ENCODE assay signal across 8 cellular contexts in the genomic region with DNA sequence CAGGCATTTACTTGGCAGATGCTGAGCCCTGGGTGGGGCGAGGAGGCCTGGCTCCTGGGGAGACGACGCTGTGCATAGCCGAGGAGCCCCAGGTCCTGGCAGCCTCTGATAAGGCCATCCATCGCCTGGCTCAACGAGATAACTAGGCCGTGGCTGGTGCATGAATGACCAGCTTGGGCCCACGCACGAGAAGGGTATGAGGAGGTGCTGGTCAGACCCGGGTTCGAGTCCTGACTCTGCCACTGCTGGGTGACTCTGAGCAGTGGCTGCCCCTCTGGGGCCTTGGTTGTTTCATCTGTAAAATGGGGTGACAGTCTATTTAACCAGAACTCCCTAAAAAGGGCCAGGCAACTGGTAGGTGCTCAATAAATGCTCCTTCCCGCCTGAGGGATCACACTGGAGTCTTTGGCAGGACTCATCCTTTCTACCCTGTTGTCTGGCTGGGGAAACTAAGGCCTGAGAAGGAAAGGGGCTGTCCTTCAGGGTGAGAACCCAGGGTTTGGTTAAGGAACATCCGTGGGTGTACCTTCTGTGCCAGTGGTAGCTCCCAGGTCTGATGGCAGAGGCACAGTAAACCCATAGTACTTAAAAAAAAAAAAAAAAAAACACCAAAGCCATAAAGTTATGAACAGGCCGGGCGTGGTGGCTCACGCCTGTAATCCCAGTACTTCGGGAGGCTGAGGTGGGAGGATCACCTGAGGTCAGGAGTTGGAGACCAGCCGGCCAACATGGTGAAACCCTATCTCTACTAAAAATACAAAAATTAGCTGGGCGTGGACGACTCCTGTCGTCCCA. TPM values are rescaled to one million over a fixed set of nuclear protein-coding genes. Genes with fewer than 3 reads are reported as not detected.
DNase-seq lines count a peak whose midpoint lies in the region; ATAC-seq, FAIRE-seq and TF ChIP-seq lines count a peak whose summit lies in the region.

No MANE protein-coding gene starts in this region.

- no peaks in the 10 kb centered on the region for H3K9me1 ChIP-seq in K562 (ENCODE audit: control insufficient read depth, insufficient read depth, low read length)

- FAIRE-seq in A549 (lab: Jason Lieb, UNC): no peak
- FAIRE-seq in K562 (lab: Jason Lieb, UNC): peak; percentile 89

- intact Hi-C loops in K562 (cut with micrococcal nuclease) (loop anchor here (10.0 kb wide), 1 partner anchor 165 kb away; no protein-coding TSS in a partner anchor), ovary (cut with DNase I) (loop anchor here in 3 of 4 donors (5.0 to 10.0 kb wide), 4 partner anchors 128 to 425 kb away; a partner anchor contains a TSS)

- no peaks in the 10 kb centered on the region for H3K36me3 Mint-ChIP-seq in natural killer cell treated with Interleukin-12 subunit alpha and Interleukin-12 subunit beta and Interleukin-15 and Interleukin-18, amount 100 ng/mL, for 72 hours

- H3K79me2 ChIP-seq in KMS-11 (ENCODE audit: insufficient read depth, low read depth) (peaks cover 10% of the 10 kb centered on the region), K562 (ENCODE audit: control insufficient read depth, insufficient read depth, low read length) (peaks cover 24% of the 10 kb centered on the region)

- H3K4me1 ChIP-seq in A549 (peaks cover 29% of the 10 kb centered on the region), KMS-11 (ENCODE audit: low read depth, poor library complexity, severe bottlenecking) (peaks cover 9% of the 10 kb centered on the region), K562 (replicated peaks in 1 of 2; ENCODE audit: control insufficient read depth in 2 of 2, insufficient read depth in 2 of 2, low read length in 2 of 2) (peaks cover 31 to 64% of the 10 kb centered on the region in 2 experiments), ovary (ENCODE audit: insufficient read depth) (peaks cover 5% of the 10 kb centered on the region)

- H3K4me2 ChIP-seq in A549 (peak overlapping the region; percentile 97), KMS-11 (no peak overlapping the region), K562 (ENCODE audit: insufficient read depth, low read length) (peak overlapping the region; percentile 86)

- peak overlapping the region; percentile 92 to 96 for H3K27ac Mint-ChIP-seq in natural killer cell treated with Interleukin-12 subunit alpha and Interleukin-12 subunit beta and Interleukin-15 and Interleukin-18, amount 100 ng/mL, for 72 hours

- H3K9me3 Mint-ChIP-seq in natural killer cell treated with Interleukin-12 subunit alpha and Interleukin-12 subunit beta and Interleukin-15 and Interleukin-18, amount 100 ng/mL, for 72 hours: no peaks in the 10 kb centered on the region

- H3K27me3 Mint-ChIP-seq in natural killer cell treated with Interleukin-12 subunit alpha and Interleukin-12 subunit beta and Interleukin-15 and Interleukin-18, amount 100 ng/mL, for 72 hours: no peaks in the 10 kb centered on the region

- in situ Hi-C loops in K562 (cut with MboI): loop anchor here (10.0 kb wide), 2 partner anchors 55 to 165 kb away; no protein-coding TSS in a partner anchor
- in situ Hi-C loops in GM13976 (cut with MboI; ENCODE audit: low sequenced_read_pairs, unreplicated experiment): no loop called here

- WGBS in A549 (ENCODE audit: missing lambda C conversion rate): 69% methylated on average over 21 of the region's 21 CpGs
- WGBS in K562 (ENCODE audit: insufficient coverage, low coverage, missing lambda C conversion rate): 17% methylated on average over 18 of the region's 21 CpGs
- WGBS in ovary, 3 donors: 81 to 88% (median 83%) methylated on average over 21 of the region's 21 CpGs

- H3K36me3 ChIP-seq in KMS-11 (ENCODE audit: insufficient read depth): no peaks in the 10 kb centered on the region
- peaks cover 5% of the 10 kb centered on the region; the same call in 1 of the 3 replicates for H3K36me3 ChIP-seq in K562 (ENCODE audit: control insufficient read depth, insufficient read depth, low read length)
- H3K36me3 ChIP-seq in ovary: no peaks in the 10 kb centered on the region

- TF ChIP-seq RAD21 in A549 (conservative IDR thresholded peaks at IDR 0.05 in 1 of 2, IDR thresholded peaks at IDR 0.05 in 1 of 2) (no peak), K562 (CRISPR knock-in tag; conservative IDR thresholded peaks at IDR 0.05 in 1 of 2, IDR thresholded peaks at IDR 0.05 in 1 of 2) (no peak)

- no peak for TF ChIP-seq EP300 in A549 (IDR thresholded peaks at IDR 0.05)
- peak; percentile 93 for TF ChIP-seq EP300 in K562 (IDR thresholded peaks at IDR 0.05; ENCODE audit: low read length)
- TF ChIP-seq EP300 in ovary (IDR thresholded peaks at IDR 0.05): no peak

- H3K9ac ChIP-seq in KMS-11: no peak overlapping the region
- peak overlapping the region; percentile 67 to 73 for H3K9ac ChIP-seq in K562 (ENCODE audit: insufficient read depth in 1 of 2, low read depth in 2 of 2, low read length in 2 of 2)

- DNase-seq in A549 (ENCODE audit: low read depth in 1 of 2, low spot score in 1 of 2): no peak
- DNase-seq in K562 (ENCODE audit: extremely low read depth in 1 of 4, low spot score in 3 of 4): peak; percentile 83 to 95 (median 90)
- no peak for DNase-seq in natural killer cell treated with Interleukin-12 subunit alpha and Interleukin-12 subunit beta and Interleukin-15 and Interleukin-18, amount 100 ng/mL, for 72 hours (ENCODE audit: low spot score)
- DNase-seq in AG08396 (ENCODE audit: low spot score): no peak
- DNase-seq in GM13976 (ENCODE audit: low spot score): no peak
- no peak for DNase-seq in ovary

- no peak for TF ChIP-seq POLR2A in A549 (IDR thresholded peaks at IDR 0.05; ENCODE audit: low read length)
- TF ChIP-seq POLR2A in K562 (conservative IDR thresholded peaks at IDR 0.05): no peak
- no peak for TF ChIP-seq POLR2A in ovary (IDR thresholded peaks at IDR 0.05)

- peak overlapping the region; percentile 96 for H3K4me3 Mint-ChIP-seq in natural killer cell treated with Interleukin-12 subunit alpha and Interleukin-12 subunit beta and Interleukin-15 and Interleukin-18, amount 100 ng/mL, for 72 hours

- POLR2A ChIA-PET in A549 (lab: Yijun Ruan, JAX) (interaction anchor here (0.6 to 1.6 kb wide), 2 partner anchors 62 to 204 kb away, joined by 4 to 5 read pairs; no protein-coding TSS in a partner anchor), K562 (lab: Yijun Ruan, JAX) (interaction anchor here (0.6 to 1.6 kb wide), 8 partner anchors 27 to 308 kb away, joined by 3 to 9 read pairs (median 3); a partner anchor contains a TSS)

- H3K4me3 ChIP-seq in A549 (peak overlapping the region; percentile 100; the same call in 2 of the 3 replicates), KMS-11 (IDR thresholded peaks at IDR 0.05; ENCODE audit: insufficient read depth, low read depth, low read length) (no peak overlapping the region), K562 (0 out of 2 replicates have a peak overlapping the region, but pooled peaks have one; percentile 11), ovary (no peak overlapping the region)

- H2AFZ ChIP-seq in KMS-11 (ENCODE audit: low read depth) (peak overlapping the region; percentile 57; the same call in 1 of the 2 replicates), K562 (ENCODE audit: low read depth, low read length) (peak overlapping the region; percentile 84)

- ATAC-seq in A549: no peak
- ATAC-seq in K562: peak; percentile 55
- no peak for ATAC-seq in natural killer cell treated with Interleukin-12 subunit alpha and Interleukin-12 subunit beta and Interleukin-15 and Interleukin-18, amount 100 ng/mL, for 72 hours
- ATAC-seq in HG03378 (IDR thresholded peaks at IDR 0.05; ENCODE audit: unreplicated experiment): no peak

- TF ChIP-seq CTCF in A549 (IDR thresholded peaks at IDR 0.05) (no peak), KMS-11 (conservative IDR thresholded peaks at IDR 0.05; ENCODE audit: low read depth, low read length) (no peak), K562 (IDR thresholded peaks at IDR 0.05 in 2 of 3, conservative IDR thresholded peaks at IDR 0.05 in 1 of 3; ENCODE audit: insufficient read depth in 2 of 3, low read depth in 1 of 3, low read length in 3 of 3) (no peak), GM13976 (IDR thresholded peaks at IDR 0.05; ENCODE audit: borderline replicate concordance, control extremely low read depth, extremely low read depth, insufficient read depth, missing control alignments) (no peak), ovary (IDR thresholded peaks at IDR 0.05) (no peak)

- peak overlapping the region; percentile 90 to 93 for H3K27ac ChIP-seq in A549
- no peak overlapping the region for H3K27ac ChIP-seq in KMS-11
- H3K27ac ChIP-seq in K562 (ENCODE audit: extremely low read depth, low read depth, low read length): peak overlapping the region; percentile 88
- peak overlapping the region in 1 of 2 donors; percentile 78 for H3K27ac ChIP-seq in ovary

- CTCF ChIA-PET in A549 (lab: Yijun Ruan, JAX): interaction anchor here (1.6 to 17.1 kb wide), 3 partner anchors 57 to 129 kb away, joined by 4 to 493 read pairs (median 58); a partner anchor contains a TSS
- CTCF ChIA-PET in K562 (lab: Yijun Ruan, JAX; ENCODE audit: low intra/inter-chr PET ratio): interaction anchor here (1.0 to 5.8 kb wide), 2 partner anchors 60 to 62 kb away, joined by 3 to 113 read pairs; no protein-coding TSS in a partner anchor

- no peaks in the 10 kb centered on the region for H4K20me1 ChIP-seq in KMS-11 (ENCODE audit: insufficient read depth)
- H4K20me1 ChIP-seq in K562 (replicated peaks; ENCODE audit: control insufficient read depth, insufficient read depth, low read length): no peaks in the 10 kb centered on the region; the same call in 1 of the 2 replicates

- H3K4me1 Mint-ChIP-seq in natural killer cell treated with Interleukin-12 subunit alpha and Interleukin-12 subunit beta and Interleukin-15 and Interleukin-18, amount 100 ng/mL, for 72 hours (ENCODE audit: low read depth in 2 of 2): peaks cover 13 to 18% of the 10 kb centered on the region in 2 donors

- no TSS peak for BruUV-seq in K562 (replicated peaks; lab: Mats Ljungman, UMichigan)

- H3K27me3 ChIP-seq in KMS-11 (ENCODE audit: insufficient read depth, low read depth): peaks cover 17% of the 10 kb centered on the region; the same call in 1 of the 2 replicates
- no peaks in the 10 kb centered on the region for H3K27me3 ChIP-seq in K562 (ENCODE audit: control insufficient read depth in 2 of 2, insufficient read depth in 2 of 2, low read length in 2 of 2)
- H3K27me3 ChIP-seq in ovary: no peaks in the 10 kb centered on the region

- H3K9me3 ChIP-seq in A549 (no peaks in the 10 kb centered on the region), K562 (replicated peaks; ENCODE audit: control insufficient read depth, insufficient read depth, low read depth, low read length) (no peaks in the 10 kb centered on the region), ovary (no peaks in the 10 kb centered on the region)

RNA-seq across cellular contexts. Expression of a gene that starts 8.1 kb away (rescaled TPM):
- polyA plus RNA-seq in A549 (2011; rRNA removed) (11.2 and 14.5 TPM in 2 replicates), A549 (2017; fragmentation: RNase III; extraction: RNeasy Plus Mini Kit Qiagen cat#74134 plus additional on column Dnase treatment) (14.8 to 15.2 TPM (median 15.0 TPM) in 3 replicates), K562 (2011; rRNA removed) (11.5 and 15.2 TPM in 2 replicates), K562 (2014; fragmentation: Illumina TruSeq; extraction: Trizol) (12.7 and 15.6 TPM in 2 replicates), K562 (2014; fragmentation: Nextera tagmentation; extraction: Ambion mirVana) (1 to 10 TPM; 1.9 to 2.7 TPM), K562 (2014; rRNA removed) (25.7 and 25.8 TPM in 2 replicates), ovary (10 to 100 TPM; 12.9 to 14.7 TPM)
- 20.2 and 31.4 TPM in 2 replicates for polyA plus RNA-seq in A549 (2012; cell fraction: cytosol; rRNA removed)
- polyA plus RNA-seq in A549 (2012; cell fraction: nucleus; rRNA removed): 59.5 and 87.8 TPM in 2 replicates
- polyA minus RNA-seq in A549 (2011; rRNA and poly(A)+ RNA removed): 5.6 and 7.9 TPM in 2 replicates
- total RNA-seq in K562 (2011; cell fraction: chromatin; rRNA removed; ENCODE audit: low replicate concordance): 23.6 and 51.1 TPM in 2 replicates
- total RNA-seq in K562 (2011; cell fraction: nucleolus; rRNA removed): 35.1 and 37.9 TPM in 2 replicates
- total RNA-seq in K562 (2011; cell fraction: nucleoplasm; rRNA removed): 17.8 and 21.5 TPM in 2 replicates
- total RNA-seq in K562 (2014; rRNA removed) (25.6 and 25.9 TPM in 2 replicates), K562 (2014; rRNA removed; fragmentation: Illumina TruSeq; extraction: Trizol) (12.2 and 13.1 TPM in 2 replicates), K562 (2015; rRNA removed; fragmentation: Illumina TruSeq; extraction: Trizol) (16.0 and 16.1 TPM in 2 replicates), K562 (2021) (23.3 and 27.4 TPM in 2 replicates), ovary (10 to 100 TPM in 5 of 7 donors, 1 to 10 TPM in 2; 6.8 to 22.8 (median 12.2) TPM)
- 9.5 and 28.8 TPM in 2 replicates for polyA plus RNA-seq in K562 (2011; cell fraction: cytosol; rRNA removed)
- 18.6 and 37.6 TPM in 2 replicates for polyA plus RNA-seq in K562 (2011; cell fraction: nucleus; rRNA removed)
- polyA plus RNA-seq in K562 (2012): 13.2 and 16.4 TPM in 2 replicates
- 4.2 and 6.4 TPM in 2 replicates for polyA minus RNA-seq in K562 (2011; rRNA and poly(A)+ RNA removed)
- polyA minus RNA-seq in K562 (2011; cell fraction: cytosol; rRNA and poly(A)+ RNA removed): 10.2 and 11.2 TPM in 2 replicates
- 10.5 and 11.0 TPM in 2 replicates for polyA minus RNA-seq in K562 (2011; cell fraction: nucleus; rRNA and poly(A)+ RNA removed)
- 10 to 100 TPM; 34.0 to 34.8 TPM for total RNA-seq in natural killer cell treated with Interleukin-12 subunit alpha and Interleukin-12 subunit beta and Interleukin-15 and Interleukin-18, amount 100 ng/mL, for 72 hours

RNA-seq across cellular contexts. Expression of a gene that starts 33.0 kb away (rescaled TPM):
- polyA plus RNA-seq in A549 (2011; rRNA removed): 0.20 and 0.43 TPM in 2 replicates
- polyA plus RNA-seq in A549 (2012; cell fraction: cytosol; rRNA removed): 0.62 and 0.69 TPM in 2 replicates
- 0.28 and 0.89 TPM in 2 replicates for polyA plus RNA-seq in A549 (2012; cell fraction: nucleus; rRNA removed)
- polyA plus RNA-seq in A549 (2017; fragmentation: RNase III; extraction: RNeasy Plus Mini Kit Qiagen cat#74134 plus additional on column Dnase treatment): 0.56 to 0.85 TPM (median 0.69 TPM) in 3 replicates
- polyA minus RNA-seq in A549 (2011; rRNA and poly(A)+ RNA removed): 0.37 and 0.63 TPM in 2 replicates
- 1.2 and 3.6 TPM in 2 replicates for total RNA-seq in K562 (2011; cell fraction: chromatin; rRNA removed; ENCODE audit: low replicate concordance)
- 2.8 TPM in 2 replicates for total RNA-seq in K562 (2011; cell fraction: nucleolus; rRNA removed)
- total RNA-seq in K562 (2011; cell fraction: nucleoplasm; rRNA removed): 1.5 and 2.7 TPM in 2 replicates
- total RNA-seq in K562 (2014; rRNA removed): 1.4 and 5.2 TPM in 2 replicates
- total RNA-seq in K562 (2014; rRNA removed; fragmentation: Illumina TruSeq; extraction: Trizol): 0.22 and 0.33 TPM in 2 replicates
- total RNA-seq in K562 (2015; rRNA removed; fragmentation: Illumina TruSeq; extraction: Trizol): 0.72 and 0.98 TPM in 2 replicates
- 4.7 and 6.2 TPM in 2 replicates for total RNA-seq in K562 (2021)
- polyA plus RNA-seq in K562 (2011; rRNA removed): 1.4 and 2.9 TPM in 2 replicates
- 4.5 and 7.9 TPM in 2 replicates for polyA plus RNA-seq in K562 (2011; cell fraction: cytosol; rRNA removed)
- 2.2 and 3.5 TPM in 2 replicates for polyA plus RNA-seq in K562 (2011; cell fraction: nucleus; rRNA removed)
- polyA plus RNA-seq in K562 (2012): 2.7 and 5.0 TPM in 2 replicates
- 0.25 and 1.1 TPM in 2 replicates for polyA plus RNA-seq in K562 (2014; fragmentation: Illumina TruSeq; extraction: Trizol)
- under 1 TPM; 0.01 to 0.04 TPM for polyA plus RNA-seq in K562 (2014; fragmentation: Nextera tagmentation; extraction: Ambion mirVana)
- polyA plus RNA-seq in K562 (2014; rRNA removed): 1.3 and 3.2 TPM in 2 replicates
- polyA minus RNA-seq in K562 (2011; rRNA and poly(A)+ RNA removed): 1.2 and 1.5 TPM in 2 replicates
- 3.6 and 4.8 TPM in 2 replicates for polyA minus RNA-seq in K562 (2011; cell fraction: cytosol; rRNA and poly(A)+ RNA removed)
- polyA minus RNA-seq in K562 (2011; cell fraction: nucleus; rRNA and poly(A)+ RNA removed): 2.2 and 2.4 TPM in 2 replicates
- 1 to 10 TPM; 1.0 to 1.3 TPM for total RNA-seq in natural killer cell treated with Interleukin-12 subunit alpha and Interleukin-12 subunit beta and Interleukin-15 and Interleukin-18, amount 100 ng/mL, for 72 hours
- 1 to 10 TPM in 4 of 7 donors, under 1 TPM in 2, not detected in 1; 0.33 to 5.9 (median 2.2) TPM for total RNA-seq in ovary
- polyA plus RNA-seq in ovary: 1 to 10 TPM in 1 of 2 donors, under 1 TPM in 1; 1.00 to 1.7 TPM

Comparison
In these comparisons a context has a peak if more than half of its experiments do, and no peak if none do; other contexts are left out.
1. DNase-seq: peak in K562 (4 of 4); none in A549 (0 of 2), natural killer cell treated with Interleukin-12 subunit alpha and Interleukin-12 subunit beta and Interleukin-15 and Interleukin-18, amount 100 ng/mL, for 72 hours (single experiment), AG08396 (single experiment), GM13976 (single experiment) and ovary (0 of 5).
2. H3K4me3 ChIP-seq: peak in A549 (single experiment) and K562 (single experiment); none in KMS-11 (single experiment) and ovary (single experiment).